Comparison of ENCODE assay signal across 9 cellular contexts in the genomic region with DNA sequence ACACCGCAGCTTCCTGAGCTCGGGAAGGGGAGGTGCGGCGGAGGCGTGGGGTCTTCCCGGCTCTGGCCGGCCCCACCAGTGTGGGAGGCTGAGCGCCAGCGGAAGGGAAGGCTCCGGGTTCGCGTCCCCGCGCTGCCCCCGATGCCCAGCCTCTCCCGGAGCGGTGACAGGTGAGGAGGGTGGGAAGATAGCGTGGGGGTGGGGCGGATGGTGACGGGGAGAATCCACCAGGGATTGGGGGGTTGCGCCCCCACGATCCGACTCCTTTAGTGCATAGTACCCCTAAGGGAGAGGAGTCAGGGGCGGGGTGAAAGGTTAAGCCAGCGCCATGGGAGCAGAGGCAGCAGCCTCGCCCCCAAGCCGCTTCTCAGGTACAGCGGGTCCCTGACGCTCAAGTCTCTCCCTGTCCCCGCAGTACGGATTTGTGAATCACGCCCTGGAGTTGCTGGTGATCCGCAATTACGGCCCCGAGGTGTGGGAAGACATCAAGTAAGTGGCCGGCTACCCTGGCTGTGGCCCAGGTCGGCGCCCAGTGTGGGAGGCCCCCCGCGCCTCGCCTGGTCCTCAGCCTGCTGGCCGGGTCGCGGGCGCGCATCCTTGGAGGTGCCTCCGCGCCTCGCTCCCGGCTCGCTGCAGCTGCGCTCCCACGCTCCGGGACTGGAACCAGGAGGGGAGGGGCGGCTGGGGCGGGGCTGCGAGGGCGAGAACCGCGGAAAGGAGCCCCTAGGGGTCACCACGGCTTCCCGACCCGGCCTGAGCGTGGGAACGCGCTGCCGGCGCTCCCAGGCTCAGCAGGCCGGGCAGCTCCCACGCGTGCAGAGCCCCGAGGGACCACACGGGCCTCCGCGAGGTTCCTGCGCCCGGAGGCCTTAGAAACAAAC. TPM values are rescaled to one million over a fixed set of nuclear protein-coding genes. Genes with fewer than 3 reads are reported as not detected.
DNase-seq lines count a peak whose midpoint lies in the region; ATAC-seq and TF ChIP-seq lines count a peak whose summit lies in the region.
"Had no signal": no experiment of that assay in that cellular context is flagged by ENCODE, and none has a peak within 500 bp of the region (broad histone marks: within the 10 kb centered on the region; RNA-seq: fewer than 3 reads in every experiment).

No MANE protein-coding gene starts in this region.

- peaks cover 17 to 46% (median 32%) of the 10 kb centered on the region in 5 donors for H3K27me3 Mint-ChIP-seq in naive thymus-derived CD4-positive, alpha-beta T cell

- peaks cover 0 to 10% (median 0%) of the 10 kb centered on the region in 11 donors for H3K9me3 Mint-ChIP-seq in naive thymus-derived CD4-positive, alpha-beta T cell

- H3K27me3 ChIP-seq in naive thymus-derived CD4-positive, alpha-beta T cell (ENCODE audit: control insufficient read depth in 2 of 2, insufficient read depth in 2 of 2, low read length in 2 of 2): peaks cover 0 to 10% of the 10 kb centered on the region in 2 donors

- DNase-seq in ACHN: peak; percentile 46
- DNase-seq in fibroblast of mammary gland (ENCODE audit: low read depth): peak; percentile 39
- DNase-seq in naive thymus-derived CD4-positive, alpha-beta T cell: peak in 3 of 9 donors; percentile 7 to 23 (median 8)
- DNase-seq in dermis blood vessel endothelial cell: no peak
- no peak for DNase-seq in NCI-H1092 (lab: John Stamatoyannopoulos, UW)

- H3K4me3 Mint-ChIP-seq in naive thymus-derived CD4-positive, alpha-beta T cell: peak overlapping the region in 9 of 10 donors; percentile 28 to 79 (median 66)

- POLR2A ChIA-PET in naive thymus-derived CD4-positive, alpha-beta T cell (lab: Charles Lee): no interaction called here

- H3K36me3 Mint-ChIP-seq in naive thymus-derived CD4-positive, alpha-beta T cell: peaks cover 0 to 2% (median 0%) of the 10 kb centered on the region in 5 donors

- no peaks in the 10 kb centered on the region for H3K4me1 ChIP-seq in naive thymus-derived CD4-positive, alpha-beta T cell (ENCODE audit: control insufficient read depth in 2 of 2, insufficient read depth in 2 of 2, low read length in 2 of 2)

- ATAC-seq in GM18868 (IDR thresholded peaks at IDR 0.05; ENCODE audit: unreplicated experiment) (peak; percentile 26), HG03139 (IDR thresholded peaks at IDR 0.05; ENCODE audit: unreplicated experiment) (peak; percentile 28)
- no peak for ATAC-seq in naive thymus-derived CD4-positive, alpha-beta T cell

- TF ChIP-seq CTCF in WI38 (IDR thresholded peaks at IDR 0.05; ENCODE audit: low read depth, low read length) (no peak), fibroblast of mammary gland (conservative IDR thresholded peaks at IDR 0.05; ENCODE audit: control insufficient read depth, insufficient read depth, low read depth, low read length) (no peak)

- intact Hi-C loops in naive thymus-derived CD4-positive, alpha-beta T cell (cut with micrococcal nuclease): loop anchor here in 1 of 2 donors (5.0 kb wide), 1 partner anchor 382 kb away; a partner anchor contains a TSS

- H3K9me3 ChIP-seq in naive thymus-derived CD4-positive, alpha-beta T cell (ENCODE audit: control insufficient read depth in 2 of 3, low read length in 3 of 3): no peaks in the 10 kb centered on the region

- in situ Hi-C loops in ACHN (cut with HindIII; ENCODE audit: low pct_ligation_motif_present, low pct_unique_long_range_greater_than_20kb, low sequenced_read_pairs): no loop called here

- H3K4me3 ChIP-seq in WI38 (ENCODE audit: low read depth, low read length) (peak overlapping the region; percentile 20; the same call in 1 of the 2 replicates), fibroblast of mammary gland (ENCODE audit: control insufficient read depth, low read depth, low read length) (peak overlapping the region; percentile 56)
- H3K4me3 ChIP-seq in naive thymus-derived CD4-positive, alpha-beta T cell (ENCODE audit: low read length): no peak overlapping the region

- H3K27ac ChIP-seq in naive thymus-derived CD4-positive, alpha-beta T cell (ENCODE audit: low read depth, low read length): no peak overlapping the region
- H3K27ac ChIP-seq: HL-60 had no signal

- CTCF ChIA-PET in naive thymus-derived CD4-positive, alpha-beta T cell (lab: Charles Lee): interaction anchor here (0.6 kb wide), 1 partner anchor 231 kb away, joined by 4 read pairs; no protein-coding TSS in a partner anchor

- H3K36me3 ChIP-seq in naive thymus-derived CD4-positive, alpha-beta T cell (ENCODE audit: control insufficient read depth in 2 of 3, insufficient read depth in 3 of 3, low read length in 3 of 3): no peaks in the 10 kb centered on the region

- no peak overlapping the region for H3K27ac Mint-ChIP-seq in naive thymus-derived CD4-positive, alpha-beta T cell

- peaks cover 6 to 14% (median 10%) of the 10 kb centered on the region in 7 donors for H3K4me1 Mint-ChIP-seq in naive thymus-derived CD4-positive, alpha-beta T cell

RNA-seq across cellular contexts. Expression of a gene that starts 0.8 kb away (rescaled TPM):
- 1 to 10 TPM in 1 of 5 experiments, under 1 TPM in 2, not detected in 2; 0.22 to 1.7 (median 0.29) TPM for total RNA-seq in naive thymus-derived CD4-positive, alpha-beta T cell
- polyA plus RNA-seq in naive thymus-derived CD4-positive, alpha-beta T cell: not detected
- 6.3 and 8.1 TPM in 2 replicates for total RNA-seq in dermis blood vessel endothelial cell

Comparison
In these comparisons a context has a peak if more than half of its experiments do, and no peak if none do; other contexts are left out.
1. DNase-seq: peak in ACHN (single experiment) and fibroblast of mammary gland (single experiment); none in dermis blood vessel endothelial cell (single experiment) and NCI-H1092 (single experiment).